8 cellular contexts compared by ENCODE assay signal in genomic region chr2:69306612-69306896, GRCh38.
A peak's percentile ranks its signal among the peaks of the same experiment; 100 is the strongest.
DNase-seq lines count a peak whose midpoint lies in the region; TF ChIP-seq lines count a peak whose summit lies in the region.

No MANE protein-coding gene starts in this region.

- H3K27me3 ChIP-seq in GM06990 (replicated peaks; ENCODE audit: control insufficient read depth, insufficient read depth, low read length) (no peaks in the 10 kb centered on the region; the same call in 1 of the 2 replicates), SJSA1 (replicated peaks) (no peaks in the 10 kb centered on the region), rectal smooth muscle tissue (ENCODE audit: control insufficient read depth, insufficient read depth, low read length) (no peaks in the 10 kb centered on the region)

- H3K27ac ChIP-seq in SJSA1 (no peak overlapping the region), rectal smooth muscle tissue (ENCODE audit: low read depth, low read length) (peak overlapping the region; percentile 86)

- peak overlapping the region; percentile 29 for H3K4me3 ChIP-seq in GM06990 (replicated peaks; ENCODE audit: low read depth, low read length)
- H3K4me3 ChIP-seq in SJSA1, result peak overlapping the region; percentile 43
- H3K4me3 ChIP-seq in fibroblast of the aortic adventitia (ENCODE audit: low read depth, low read length), result peak overlapping the region; percentile 66
- H3K4me3 ChIP-seq in rectal smooth muscle tissue (ENCODE audit: low read length), result peak overlapping the region; percentile 90

- TF ChIP-seq CTCF in GM06990 (IDR thresholded peaks at IDR 0.05; ENCODE audit: insufficient read depth, low read length, poor library complexity, severe bottlenecking) (no peak), fibroblast of the aortic adventitia (IDR thresholded peaks at IDR 0.05; ENCODE audit: insufficient read depth, low read length) (no peak)

- H3K4me1 ChIP-seq in SJSA1 (replicated peaks) (peaks cover 20% of the 10 kb centered on the region), rectal smooth muscle tissue (ENCODE audit: control insufficient read depth, insufficient read depth, low read length) (peaks cover 38% of the 10 kb centered on the region)

- peak overlapping the region; percentile 64 for H3K9ac ChIP-seq in rectal smooth muscle tissue (ENCODE audit: low read length)

- no peaks in the 10 kb centered on the region for H3K9me3 ChIP-seq in SJSA1 (replicated peaks)

- no peaks in the 10 kb centered on the region for H3K36me3 ChIP-seq in GM06990 (ENCODE audit: control insufficient read depth, insufficient read depth, low read length)
- H3K36me3 ChIP-seq in SJSA1, result no peaks in the 10 kb centered on the region
- H3K36me3 ChIP-seq in rectal smooth muscle tissue (ENCODE audit: control insufficient read depth, insufficient read depth, low read length), result no peaks in the 10 kb centered on the region

- DNase-seq in GM06990 (ENCODE audit: extremely low read depth, insufficient read length) (no peak), SJSA1 (ENCODE audit: low read depth in 1 of 2, low spot score in 2 of 2) (no peak), fibroblast of the aortic adventitia (ENCODE audit: low read depth) (no peak), NCI-H446 treated with DMSO at 0.1 percent for 48 hours (lab: John Stamatoyannopoulos, UW) (no peak), NCI-H69 (lab: John Stamatoyannopoulos, UW) (no peak), MV-4-11 (lab: John Stamatoyannopoulos, UW) (no peak), GF-D8 (lab: John Stamatoyannopoulos, UW) (no peak)

Comparison
In these comparisons a context has a peak if more than half of its experiments do, and no peak if none do; other contexts are left out.
1. H3K4me3 ChIP-seq: peak in every context shown above with its lines; median percentile 90 in rectal smooth muscle tissue; 66 in fibroblast of the aortic adventitia; 43 in SJSA1; 29 in GM06990.